In genomic region chr17:73304971-73305786, GRCh38 we compare ENCODE assay signal across 8 cellular contexts. TPM values are rescaled to one million over a fixed set of nuclear protein-coding genes. Genes with fewer than 3 reads are reported as not detected.
DNase-seq lines count a peak whose midpoint lies in the region; ATAC-seq and TF ChIP-seq lines count a peak whose summit lies in the region.

No MANE protein-coding gene starts in this region.

- TF ChIP-seq CTCF in coronary artery (IDR thresholded peaks at IDR 0.05): no peak

- peak overlapping the region; percentile 81 to 100 for H3K27ac ChIP-seq in coronary artery
- H3K27ac ChIP-seq in urinary bladder (ENCODE audit: low read depth): peak overlapping the region; percentile 90

- H3K36me3 ChIP-seq in urinary bladder (ENCODE audit: insufficient read depth): no peaks in the 10 kb centered on the region

- ATAC-seq in GM21786 (IDR thresholded peaks at IDR 0.05; ENCODE audit: unreplicated experiment): no peak
- no peak for ATAC-seq in GM21576 (IDR thresholded peaks at IDR 0.05; ENCODE audit: unreplicated experiment)

- no peaks in the 10 kb centered on the region for H3K4me1 ChIP-seq in urinary bladder (ENCODE audit: insufficient read depth)

- peak; percentile 78 to 93 for DNase-seq in NCI-H524 (lab: John Stamatoyannopoulos, UW)
- peak; percentile 90 for DNase-seq in coronary artery (ENCODE audit: low spot score)
- peak; percentile 67 to 86 for DNase-seq in lung microvascular endothelial cell (ENCODE audit: low read depth in 2 of 2)
- no peak for DNase-seq in iPS-NIHi11 (ENCODE audit: low spot score)

- 13% methylated on average over 16 of the region's 16 CpGs for WGBS in urinary bladder

- H3K4me3 ChIP-seq in GM08714 (ENCODE audit: low read length): peak overlapping the region; percentile 2; the same call in 1 of the 2 replicates
- H3K4me3 ChIP-seq in coronary artery: peak overlapping the region; percentile 70
- no peak overlapping the region for H3K4me3 ChIP-seq in urinary bladder (ENCODE audit: low read depth, low read length)

RNA-seq across cellular contexts. Expression of gene CDC42EP4, which starts 6.6 kb away (rescaled TPM):
- total RNA-seq in lung microvascular endothelial cell (3.8 and 7.2 TPM in 2 replicates), urinary bladder (24.0 TPM)
- 56.2 TPM for polyA plus RNA-seq in urinary bladder

RNA-seq across cellular contexts. Expression of gene CPSF4L, which starts 43.5 kb away (rescaled TPM):
- total RNA-seq in lung microvascular endothelial cell (not detected in 2 replicates), urinary bladder (0.42 TPM)
- polyA plus RNA-seq in urinary bladder: not detected
